In the genomic region with DNA sequence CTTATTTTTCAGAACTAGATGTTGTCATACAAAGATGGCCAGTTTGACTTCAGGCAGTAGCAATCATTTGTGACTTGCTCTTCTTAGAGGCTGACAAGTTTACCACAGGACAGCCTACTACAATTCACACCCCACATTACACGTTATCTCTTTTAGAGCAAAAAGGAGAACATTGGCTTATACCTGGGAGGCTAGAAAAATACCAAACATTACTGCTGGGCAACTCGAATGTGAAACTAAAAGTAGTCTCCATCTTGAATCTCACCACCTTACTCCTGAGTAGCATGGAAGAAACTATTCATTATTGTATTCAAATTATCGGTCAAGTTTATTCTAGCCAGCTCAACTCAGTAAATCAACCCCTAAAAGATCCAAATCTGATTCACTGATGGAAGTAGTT, we compare ENCODE assay signal across 25 cellular contexts.
"Had no signal": no experiment of that assay in that cellular context is flagged by ENCODE, and none has a peak within 500 bp of the region (broad histone marks: within the 10 kb centered on the region; RNA-seq: fewer than 3 reads in every experiment).

No MANE protein-coding gene starts in this region.

- ATAC-seq: activated CD4-positive, alpha-beta T cell treated with anti-CD3 and anti-CD28 coated beads for 36 hours; activated CD8-positive, alpha-beta memory T cell treated with anti-CD3 and anti-CD28 coated beads, Interleukin-2, amount 10 ng/mL, durations not matched to agents 7 days and 5 days; activated CD8-positive, alpha-beta T cell treated with anti-CD3 and anti-CD28 coated beads, Interleukin-2, amount 10 ng/mL, durations not matched to agents 7 days and 5 days; activated naive CD8-positive, alpha-beta T cell treated with anti-CD3 and anti-CD28 coated beads, Interleukin-2, amount 50 U/mL, for 24 hours; heart left ventricle; left colon; naive thymus-derived CD4-positive, alpha-beta T cell had no signal

- H3K36me3 ChIP-seq: heart left ventricle, right atrium auricular region, suprapubic skin, tibial nerve had no signal

- DNase-seq: activated B cell treated with CpG ODN at 0.5 μM for 24 hours; activated CD4-positive, alpha-beta T cell treated with anti-CD3 and anti-CD28 coated beads for 36 hours; activated CD8-positive, alpha-beta memory T cell treated with anti-CD3 and anti-CD28 coated beads, Interleukin-2, amount 10 ng/mL, durations not matched to agents 7 days and 5 days; activated CD8-positive, alpha-beta T cell treated with anti-CD3 and anti-CD28 coated beads, Interleukin-2, amount 10 ng/mL, durations not matched to agents 7 days and 5 days; activated naive CD8-positive, alpha-beta T cell treated with anti-CD3 and anti-CD28 coated beads, Interleukin-2, amount 50 U/mL, for 24 hours; activated T-cell treated with anti-CD3 and anti-CD28 coated beads, Interleukin-2, amount 50 U/mL, for 48 hours; amygdala; caudate nucleus; foreskin fibroblast; heart left ventricle; hypothalamus; immature natural killer cell; kidney; left colon; mammary epithelial cell; midbrain; naive thymus-derived CD4-positive, alpha-beta T cell; occipital lobe; stimulated activated CD4-positive, alpha-beta T cell treated with anti-CD3 and anti-CD28 coated beads, Interleukin-1b, Interleukin-23, amount 100 ng/mL, for 48 hours; stimulated activated naive CD4-positive, alpha-beta T cell had no signal

- H3K27ac ChIP-seq: heart left ventricle, parathyroid adenoma, right atrium auricular region, suprapubic skin, tibial nerve had no signal

- H3K79me2 ChIP-seq: parathyroid adenoma had no signal

- H3K4me3 ChIP-seq: heart left ventricle, right atrium auricular region, smooth muscle cell, suprapubic skin, tibial nerve had no signal

- H2AFZ ChIP-seq: parathyroid adenoma had no signal

- H3K4me2 ChIP-seq: smooth muscle cell had no signal

- H3K4me1 ChIP-seq: heart left ventricle, parathyroid adenoma, right atrium auricular region, suprapubic skin, tibial nerve had no signal

- H3K27me3 ChIP-seq: heart left ventricle, right atrium auricular region, suprapubic skin, tibial nerve had no signal

- H3K9me3 ChIP-seq: heart left ventricle, right atrium auricular region, suprapubic skin, tibial nerve had no signal
